In the genomic region with DNA sequence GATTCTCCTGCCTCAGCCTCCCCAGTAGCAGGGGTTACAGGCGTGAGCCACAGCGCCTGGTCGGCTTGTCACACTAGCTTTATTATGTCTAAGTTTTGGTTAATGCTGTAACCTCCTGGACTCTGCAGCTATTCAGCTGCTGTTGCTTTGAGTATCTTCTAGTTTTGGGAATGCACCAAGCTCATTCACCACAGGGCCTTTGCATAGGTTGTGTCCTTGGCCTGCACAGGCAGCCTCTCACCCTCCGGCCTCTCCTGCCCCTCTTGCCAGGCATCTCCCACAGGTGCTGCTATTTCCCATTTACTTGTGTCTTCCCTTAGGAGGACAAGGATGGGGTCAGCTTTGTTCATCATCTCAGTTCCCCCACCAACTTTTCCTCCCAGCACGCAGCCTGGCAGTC, we compare ENCODE assay signal across 27 cellular contexts. TPM values are rescaled to one million over a fixed set of nuclear protein-coding genes. Genes with fewer than 3 reads are reported as not detected.
A peak's percentile ranks its signal among the peaks of the same experiment; 100 is the strongest.
DNase-seq lines count a peak whose midpoint lies in the region; ATAC-seq and TF ChIP-seq lines count a peak whose summit lies in the region.
"Had no signal": no experiment of that assay in that cellular context is flagged by ENCODE, and none has a peak within 500 bp of the region (broad histone marks: within the 10 kb centered on the region; RNA-seq: fewer than 3 reads in every experiment).

No MANE protein-coding gene starts in this region.

- peaks cover 31% of the 10 kb centered on the region for H3K4me1 ChIP-seq in mesenchymal stem cell (ENCODE audit: control insufficient read depth, insufficient read depth, low read depth, low read length)
- peaks cover 0 to 24% (median 20%) of the 10 kb centered on the region in 12 donors for H3K4me1 ChIP-seq in heart left ventricle

- H4K91ac ChIP-seq in mesenchymal stem cell (ENCODE audit: low read length) = no peak overlapping the region

- H3K4me3 ChIP-seq in mesenchymal stem cell (ENCODE audit: insufficient read depth in 1 of 2, low read depth in 1 of 2, low read length in 2 of 2) (no peak overlapping the region), heart left ventricle (no peak overlapping the region)
- H3K4me3 ChIP-seq: skin epidermis, tibial nerve had no signal

- peak overlapping the region; percentile 55 for H2BK15ac ChIP-seq in mesenchymal stem cell (ENCODE audit: low read depth, poor library complexity, severe bottlenecking)

- H3K23ac ChIP-seq in mesenchymal stem cell (ENCODE audit: low read length in 2 of 2) = no peak overlapping the region

- H3K9me3 Mint-ChIP-seq in natural killer cell (no peaks in the 10 kb centered on the region), type B pancreatic cell (no peaks in the 10 kb centered on the region)
- no peaks in the 10 kb centered on the region for H3K9me3 Mint-ChIP-seq in natural killer cell treated with Interleukin-12 subunit alpha and Interleukin-12 subunit beta and Interleukin-15 and Interleukin-18, amount 100 ng/mL, for 72 hours
- H3K9me3 Mint-ChIP-seq: activated CD4-positive, alpha-beta T cell treated with anti-CD3 and anti-CD28 coated beads, Interleukin-2, amount 10 ng/mL, durations not matched to agents 24 days and 14 days; activated T-helper 2 cell treated with anti-CD3 and anti-CD28 coated beads, Interferon-gamma antibody, Interleukin-2, Interleukin-4, amounts not matched to agents 10 μg/mL and 5 μg/mL and 100 μg/mL, durations not matched to agents 14 hours and 24 hours and 36 hours; memory B cell; nephron progenitor cell had no signal

- POLR2A ChIA-PET in RWPE1 (lab: Yijun Ruan, JAX; ENCODE audit: low non-redundant PET) = interaction anchor here (0.6 kb wide), 1 partner anchor 20 kb away, joined by 8 read pairs; no protein-coding TSS in a partner anchor

- H3K4me1 Mint-ChIP-seq in natural killer cell (peaks cover 25 to 29% of the 10 kb centered on the region in 2 donors), type B pancreatic cell (ENCODE audit: unreplicated experiment) (peaks cover 11% of the 10 kb centered on the region)
- peaks cover 24% of the 10 kb centered on the region in 2 donors for H3K4me1 Mint-ChIP-seq in natural killer cell treated with Interleukin-12 subunit alpha and Interleukin-12 subunit beta and Interleukin-15 and Interleukin-18, amount 100 ng/mL, for 72 hours (ENCODE audit: low read depth in 2 of 2)

- H3K27me3 ChIP-seq in mesenchymal stem cell (ENCODE audit: control insufficient read depth in 1 of 2, insufficient read depth in 1 of 2, low read length in 2 of 2) = no peaks in the 10 kb centered on the region
- H3K27me3 ChIP-seq in heart left ventricle = no peaks in the 10 kb centered on the region
- H3K27me3 ChIP-seq: foreskin keratinocyte, tibial nerve had no signal

- intact Hi-C loops in natural killer cell (cut with micrococcal nuclease) (no loop called here), heart left ventricle (cut with DNase I) (loop anchor here in 1 of 10 donors (10.0 kb wide), 1 partner anchor 399 kb away; the partner anchor contains the start of gene AP2S1)

- no peak for ATAC-seq in natural killer cell
- no peak for ATAC-seq in natural killer cell treated with Interleukin-12 subunit alpha and Interleukin-12 subunit beta and Interleukin-15 and Interleukin-18, amount 100 ng/mL, for 72 hours
- no peak for ATAC-seq in HG02885 (IDR thresholded peaks at IDR 0.05; ENCODE audit: poor library complexity, unreplicated experiment)
- no peak for ATAC-seq in heart left ventricle
- ATAC-seq: stimulated activated naive CD8-positive, alpha-beta T cell treated with anti-CD3 and anti-CD28 coated beads, Interleukin-15, Interleukin-2, amounts not matched to agents 100 U/mL and 50 U/mL, for 24 hours had no signal

- peak overlapping the region; percentile 60 for H2BK5ac ChIP-seq in mesenchymal stem cell (ENCODE audit: low read depth, low read length, poor library complexity, severe bottlenecking)

- H3K9ac ChIP-seq in mesenchymal stem cell (ENCODE audit: low read length) = peak overlapping the region; percentile 49

- 89% methylated on average over 4 of the region's 5 CpGs for WGBS in mesenchymal stem cell
- 92 to 97% (median 95%) methylated on average over 5 of the region's 5 CpGs for WGBS in heart left ventricle, 4 donors

- no peak overlapping the region for H3K4me3 Mint-ChIP-seq in natural killer cell
- no peak overlapping the region for H3K4me3 Mint-ChIP-seq in natural killer cell treated with Interleukin-12 subunit alpha and Interleukin-12 subunit beta and Interleukin-15 and Interleukin-18, amount 100 ng/mL, for 72 hours
- peak overlapping the region; percentile 43 for H3K4me3 Mint-ChIP-seq in type B pancreatic cell
- H3K4me3 Mint-ChIP-seq: activated CD4-positive, alpha-beta T cell treated with anti-CD3 and anti-CD28 coated beads, Interleukin-2, amount 10 ng/mL, durations not matched to agents 24 days and 14 days; memory B cell; nephron progenitor cell had no signal

- H2AK5ac ChIP-seq in mesenchymal stem cell (ENCODE audit: low read length, severe bottlenecking) = peak overlapping the region; percentile 92

- peak overlapping the region in 1 of 2 experiments; percentile 5 for H3K4ac ChIP-seq in mesenchymal stem cell (ENCODE audit: low read depth in 1 of 2, low read length in 2 of 2)

- peak overlapping the region; percentile 3 to 98 for H2BK12ac ChIP-seq in mesenchymal stem cell (ENCODE audit: low read length in 2 of 2)

- H3K27ac ChIP-seq in RWPE1 (peak overlapping the region; percentile 90), mesenchymal stem cell (ENCODE audit: low read length, poor library complexity, severe bottlenecking) (peak overlapping the region; percentile 98), caudate nucleus (ENCODE audit: low read depth, low read length) (no peak overlapping the region), heart left ventricle (no peak overlapping the region)
- H3K27ac ChIP-seq: tibial nerve had no signal

- no peak for DNase-seq in natural killer cell
- no peak for DNase-seq in natural killer cell treated with Interleukin-12 subunit alpha and Interleukin-12 subunit beta and Interleukin-15 and Interleukin-18, amount 100 ng/mL, for 72 hours (ENCODE audit: low spot score)
- DNase-seq in RWPE1 (ENCODE audit: low spot score) = no peak
- no peak for DNase-seq in mesenchymal stem cell
- DNase-seq in type B pancreatic cell (ENCODE audit: extremely low spot score, unreplicated experiment) = no peak
- DNase-seq in caudate nucleus (lab: John Stamatoyannopoulos, UW) = no peak
- DNase-seq in heart left ventricle = no peak
- DNase-seq: activated CD4-positive, alpha-beta T cell treated with anti-CD3 and anti-CD28 coated beads, Interleukin-2, amount 10 ng/mL, durations not matched to agents 24 days and 14 days; activated CD8-positive, alpha-beta memory T cell treated with anti-CD3 and anti-CD28 coated beads, Interleukin-2, amount 50 U/mL, for 4 hours; central memory CD4-positive, alpha-beta T cell; hypothalamus; NCI-H146; NCI-H2171 treated with DMSO at 0.1 percent for 48 hours; NCI-H526; nephron progenitor cell; SHP77; stimulated activated CD4-positive, alpha-beta T cell treated with anti-CD3 and anti-CD28 coated beads, Interleukin-4, amount 100 ng/mL, for 1 hour; stimulated activated naive CD8-positive, alpha-beta T cell treated with anti-CD3 and anti-CD28 coated beads, Interleukin-15, Interleukin-2, amounts not matched to agents 100 U/mL and 50 U/mL, for 24 hours had no signal

- H2AFZ ChIP-seq in mesenchymal stem cell (ENCODE audit: low read depth, low read length) = no peak overlapping the region

- H3K27me3 Mint-ChIP-seq in natural killer cell (ENCODE audit: low read depth in 2 of 2) (no peaks in the 10 kb centered on the region), type B pancreatic cell (no peaks in the 10 kb centered on the region)
- H3K27me3 Mint-ChIP-seq in natural killer cell treated with Interleukin-12 subunit alpha and Interleukin-12 subunit beta and Interleukin-15 and Interleukin-18, amount 100 ng/mL, for 72 hours = no peaks in the 10 kb centered on the region
- H3K27me3 Mint-ChIP-seq: memory B cell, progenitor cell of endocrine pancreas had no signal

- no peak overlapping the region for H4K8ac ChIP-seq in mesenchymal stem cell (ENCODE audit: low read length)

- TF ChIP-seq POLR2A in heart left ventricle (IDR thresholded peaks at IDR 0.05) = no peak

- peak overlapping the region in 1 of 2 experiments; percentile 23 for H3K14ac ChIP-seq in mesenchymal stem cell (ENCODE audit: low read length in 2 of 2)

- peak overlapping the region; percentile 42 to 43 for H3K27ac Mint-ChIP-seq in natural killer cell
- no peak overlapping the region for H3K27ac Mint-ChIP-seq in natural killer cell treated with Interleukin-12 subunit alpha and Interleukin-12 subunit beta and Interleukin-15 and Interleukin-18, amount 100 ng/mL, for 72 hours
- H3K27ac Mint-ChIP-seq in type B pancreatic cell = peak overlapping the region; percentile 60
- H3K27ac Mint-ChIP-seq: activated CD4-positive, alpha-beta T cell treated with anti-CD3 and anti-CD28 coated beads, Interleukin-2, amount 10 ng/mL, durations not matched to agents 24 days and 14 days; activated T-helper 2 cell treated with anti-CD3 and anti-CD28 coated beads, Interferon-gamma antibody, Interleukin-2, Interleukin-4, amounts not matched to agents 10 μg/mL and 5 μg/mL and 100 μg/mL, durations not matched to agents 14 hours and 24 hours and 36 hours; memory B cell; nephron progenitor cell had no signal

- H3K36me3 ChIP-seq in mesenchymal stem cell (ENCODE audit: control insufficient read depth in 1 of 2, insufficient read depth in 2 of 2, low read depth in 1 of 2, low read length in 2 of 2) = peaks cover 6 to 7% of the 10 kb centered on the region in 2 experiments
- peaks cover 0 to 9% (median 7%) of the 10 kb centered on the region in 9 donors for H3K36me3 ChIP-seq in heart left ventricle

- TF ChIP-seq CTCF in natural killer cell (IDR thresholded peaks at IDR 0.05) (no peak), RWPE1 (conservative IDR thresholded peaks at IDR 0.05; ENCODE audit: low read depth) (no peak), type B pancreatic cell (conservative IDR thresholded peaks at IDR 0.05) (no peak), heart left ventricle (IDR thresholded peaks at IDR 0.05) (no peak)

- H3K4me2 ChIP-seq in mesenchymal stem cell (ENCODE audit: low read length, poor library complexity, severe bottlenecking) = no peak overlapping the region

- CTCF ChIA-PET in RWPE1 (lab: Yijun Ruan, JAX) = no interaction called here

- no peaks in the 10 kb centered on the region for H3K9me3 ChIP-seq in mesenchymal stem cell (ENCODE audit: control insufficient read depth, low read length)
- no peaks in the 10 kb centered on the region for H3K9me3 ChIP-seq in heart left ventricle
- H3K9me3 ChIP-seq: tibial nerve had no signal

- peak overlapping the region in 1 of 2 experiments; percentile 17 for H3K18ac ChIP-seq in mesenchymal stem cell (ENCODE audit: low read depth in 1 of 2, low read length in 2 of 2)

- H3K36me3 Mint-ChIP-seq in natural killer cell (no peaks in the 10 kb centered on the region), type B pancreatic cell (peaks cover 13% of the 10 kb centered on the region)
- peaks cover 10% of the 10 kb centered on the region for H3K36me3 Mint-ChIP-seq in natural killer cell treated with Interleukin-12 subunit alpha and Interleukin-12 subunit beta and Interleukin-15 and Interleukin-18, amount 100 ng/mL, for 72 hours

- H2BK120ac ChIP-seq in mesenchymal stem cell (ENCODE audit: low read depth, low read length) = no peak overlapping the region

- H3K79me1 ChIP-seq in mesenchymal stem cell (replicated peaks; ENCODE audit: low read length, poor library complexity, severe bottlenecking) = peaks cover 6% of the 10 kb centered on the region

RNA-seq across cellular contexts. Expression of gene CCDC9, which starts 2.4 kb away (rescaled TPM):
- total RNA-seq in natural killer cell = 10 to 100 TPM; 49.6 to 55.8 (median 55.4) TPM
- 10 to 100 TPM; 42.8 to 58.4 TPM for total RNA-seq in natural killer cell treated with Interleukin-12 subunit alpha and Interleukin-12 subunit beta and Interleukin-15 and Interleukin-18, amount 100 ng/mL, for 72 hours
- polyA plus RNA-seq in mesenchymal stem cell (2013, experiment 1 of 2) = 16.8 TPM
- 18.0 TPM for polyA plus RNA-seq in mesenchymal stem cell (2013, experiment 2 of 2)
- total RNA-seq in type B pancreatic cell (ENCODE audit: low replicate concordance) = 22.4 and 29.3 TPM in 2 replicates
- 10 to 100 TPM in 8 of 9 donors, 1 to 10 TPM in 1; 6.7 to 23.8 (median 14.9) TPM for total RNA-seq in heart left ventricle
- polyA plus RNA-seq in heart left ventricle = 10 to 100 TPM; 29.5 to 33.3 TPM

RNA-seq across cellular contexts. Expression of gene INAFM1, which starts 20.7 kb away (rescaled TPM):
- total RNA-seq in natural killer cell = 10 to 100 TPM in 1 of 3 donors, 1 to 10 TPM in 2; 9.1 to 10.3 (median 9.5) TPM
- total RNA-seq in natural killer cell treated with Interleukin-12 subunit alpha and Interleukin-12 subunit beta and Interleukin-15 and Interleukin-18, amount 100 ng/mL, for 72 hours = 10 to 100 TPM; 14.0 to 16.1 TPM
- 10.7 TPM for polyA plus RNA-seq in mesenchymal stem cell (2013, experiment 1 of 2)
- polyA plus RNA-seq in mesenchymal stem cell (2013, experiment 2 of 2) = 11.4 TPM
- total RNA-seq in type B pancreatic cell (ENCODE audit: low replicate concordance) = 8.2 and 9.6 TPM in 2 replicates
- 10 to 100 TPM in 5 of 9 donors, 1 to 10 TPM in 4; 4.8 to 14.0 (median 10.3) TPM for total RNA-seq in heart left ventricle
- 1 to 10 TPM; 7.4 to 8.3 TPM for polyA plus RNA-seq in heart left ventricle

RNA-seq across cellular contexts. Expression of gene BBC3, which starts 23.0 kb away (rescaled TPM):
- total RNA-seq in natural killer cell (10 to 100 TPM; 39.9 to 45.1 (median 43.9) TPM), type B pancreatic cell (ENCODE audit: low replicate concordance) (14.8 and 36.2 TPM in 2 replicates), heart left ventricle (1 to 10 TPM; 1.9 to 5.4 (median 4.6) TPM)
- 1 to 10 TPM; 4.8 to 9.7 TPM for total RNA-seq in natural killer cell treated with Interleukin-12 subunit alpha and Interleukin-12 subunit beta and Interleukin-15 and Interleukin-18, amount 100 ng/mL, for 72 hours
- 7.2 TPM for polyA plus RNA-seq in mesenchymal stem cell (2013, experiment 1 of 2)
- 7.0 TPM for polyA plus RNA-seq in mesenchymal stem cell (2013, experiment 2 of 2)
- polyA plus RNA-seq in heart left ventricle = 1 to 10 TPM; 3.8 to 5.0 TPM

RNA-seq across cellular contexts. Expression of gene C5AR1, which starts 55.7 kb away (rescaled TPM):
- 10 to 100 TPM; 11.4 to 42.7 (median 28.7) TPM for total RNA-seq in natural killer cell
- 1 to 10 TPM; 1.3 to 7.6 TPM for total RNA-seq in natural killer cell treated with Interleukin-12 subunit alpha and Interleukin-12 subunit beta and Interleukin-15 and Interleukin-18, amount 100 ng/mL, for 72 hours
- 0.33 TPM for polyA plus RNA-seq in mesenchymal stem cell (2013, experiment 1 of 2)
- 0.33 TPM for polyA plus RNA-seq in mesenchymal stem cell (2013, experiment 2 of 2)
- 0.93 and 1.0 TPM in 2 replicates for total RNA-seq in type B pancreatic cell (ENCODE audit: low replicate concordance)
- 10 to 100 TPM in 3 of 9 donors, 1 to 10 TPM in 6; 3.0 to 37.9 (median 7.5) TPM for total RNA-seq in heart left ventricle
- 1 to 10 TPM in 1 of 2 donors, under 1 TPM in 1; 0.80 to 5.6 TPM for polyA plus RNA-seq in heart left ventricle
- total RNA-seq: Daoy, kidney epithelial cell had no signal
- polyA plus RNA-seq: foreskin keratinocyte had no signal

Comparison
In these comparisons a context has a peak if more than half of its experiments do, and no peak if none do; other contexts are left out.
1. H3K27ac Mint-ChIP-seq: peak in natural killer cell (2 of 2) and type B pancreatic cell (single experiment); none in natural killer cell treated with Interleukin-12 subunit alpha and Interleukin-12 subunit beta and Interleukin-15 and Interleukin-18, amount 100 ng/mL, for 72 hours (0 of 2).
2. H3K27ac ChIP-seq: peak in RWPE1 (single experiment) and mesenchymal stem cell (single experiment); none in caudate nucleus (single experiment) and heart left ventricle (0 of 12).